ENCODE assay signal across 8 cellular contexts in the genomic region with DNA sequence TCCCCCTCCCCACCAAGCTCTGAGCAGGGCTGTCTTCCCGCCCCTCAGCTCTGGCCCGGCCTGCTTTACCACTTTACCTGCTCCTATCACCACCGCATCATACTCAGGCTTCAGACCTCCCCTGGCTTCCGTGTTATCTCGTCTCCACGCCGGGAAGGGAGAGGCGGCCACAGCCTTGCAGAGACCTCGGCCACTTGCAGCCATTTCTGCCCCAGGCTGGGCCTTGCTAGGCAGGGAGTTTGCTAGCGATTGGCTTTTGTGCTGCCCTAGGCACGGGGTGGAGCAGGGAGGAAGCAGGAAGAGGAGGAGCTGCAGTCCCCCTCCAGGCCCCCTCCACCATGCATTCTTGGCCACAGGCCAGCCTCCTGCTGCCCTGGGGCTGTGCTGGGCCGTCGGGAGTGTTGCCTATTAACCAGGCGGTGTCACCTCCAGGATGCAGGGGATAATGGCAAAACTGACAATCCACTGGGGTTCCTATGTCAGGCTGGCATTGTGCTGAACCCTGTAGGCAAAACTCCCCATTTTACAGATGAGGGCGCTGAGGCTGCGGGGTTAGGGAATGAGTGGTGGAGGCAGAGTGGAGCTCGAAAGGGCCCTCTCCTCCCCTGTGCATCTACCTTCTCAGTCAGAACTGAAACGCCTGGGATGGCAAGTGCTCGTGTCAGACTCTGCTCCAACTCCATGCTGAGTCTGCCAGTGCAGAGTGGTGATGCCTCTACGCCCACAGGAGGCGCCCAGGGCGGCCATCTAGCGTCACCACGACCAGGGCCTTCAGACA. TPM values are rescaled to one million over a fixed set of nuclear protein-coding genes. Genes with fewer than 3 reads are reported as not detected.
DNase-seq lines count a peak whose midpoint lies in the region; ATAC-seq and TF ChIP-seq lines count a peak whose summit lies in the region.

A gene (minus strand): TSS at position 251 of the 778 bp plus-strand sequence. CDS start 47 bp downstream, at position 204.

- H3K18ac ChIP-seq in neuronal stem cell (ENCODE audit: low read length): peak within 1 kb of the TSS; percentile 13

- intact Hi-C loops in adrenal gland (cut with DNase I) (no loop called here), uterus (cut with DNase I; ENCODE audit: low total_unique reads) (no loop called here)

- peak; percentile 97 for ATAC-seq in RWPE2 (ENCODE audit: low read depth)

- peak within 1 kb of the TSS; percentile 2 for H2AK5ac ChIP-seq in neuronal stem cell (ENCODE audit: low read depth, low read length)

- H3K4me1 Mint-ChIP-seq in glutamatergic neuron (ENCODE audit: low read depth, unreplicated experiment): no peaks in the 10 kb centered on the region

- H3K4ac ChIP-seq in neuronal stem cell (ENCODE audit: low read length): no peak within 1 kb of the TSS

- no peaks in the 10 kb centered on the region for H3K27me3 ChIP-seq in RWPE2 (ENCODE audit: insufficient read depth, poor library complexity, severe bottlenecking)
- no peaks in the 10 kb centered on the region for H3K27me3 ChIP-seq in adrenal gland
- no peaks in the 10 kb centered on the region for H3K27me3 ChIP-seq in neuronal stem cell (ENCODE audit: control insufficient read depth in 3 of 3, insufficient read depth in 3 of 3, low read depth in 1 of 3, low read length in 3 of 3)
- H3K27me3 ChIP-seq in uterus: no peaks in the 10 kb centered on the region

- H4K8ac ChIP-seq in neuronal stem cell (ENCODE audit: low read depth, low read length): peak within 1 kb of the TSS; percentile 84

- in situ Hi-C loops in G401 (cut with HindIII; ENCODE audit: low sequenced_read_pairs): no loop called here

- no peak within 1 kb of the TSS for H4K91ac ChIP-seq in neuronal stem cell (ENCODE audit: low read depth, low read length, poor library complexity)

- H3K27me3 Mint-ChIP-seq in glutamatergic neuron (ENCODE audit: unreplicated experiment): peaks cover 5% of the 10 kb centered on the region

- H3K36me3 ChIP-seq in RWPE2 (ENCODE audit: low read depth): no peaks in the 10 kb centered on the region
- peaks cover 0 to 28% of the 10 kb centered on the region in 2 donors for H3K36me3 ChIP-seq in adrenal gland (replicated peaks in 1 of 2)
- peaks cover 4 to 13% of the 10 kb centered on the region in 2 donors for H3K36me3 ChIP-seq in neuronal stem cell (replicated peaks in 1 of 2; ENCODE audit: control insufficient read depth in 2 of 2, insufficient read depth in 2 of 2, low read length in 2 of 2)
- no peaks in the 10 kb centered on the region for H3K36me3 ChIP-seq in uterus

- peak within 1 kb of the TSS; percentile 3 for H2BK5ac ChIP-seq in neuronal stem cell (ENCODE audit: low read length)

- H3K4me3 ChIP-seq in RWPE2 (ENCODE audit: severe bottlenecking): peak within 1 kb of the TSS; percentile 56
- H3K4me3 ChIP-seq in adrenal gland: peak within 1 kb of the TSS; percentile 3 to 59 (median 44)
- H3K4me3 ChIP-seq in neuronal stem cell (ENCODE audit: low read length in 2 of 2): peak within 1 kb of the TSS; percentile 59 to 67
- H3K4me3 ChIP-seq in uterus: peak within 1 kb of the TSS; percentile 49 to 55

- H2BK15ac ChIP-seq in neuronal stem cell (ENCODE audit: low read length): peak within 1 kb of the TSS; percentile 77

- TF ChIP-seq CTCF in RWPE2 (IDR thresholded peaks at IDR 0.05; ENCODE audit: poor library complexity, severe bottlenecking) (no peak), adrenal gland (IDR thresholded peaks at IDR 0.05) (no peak), glutamatergic neuron (IDR thresholded peaks at IDR 0.05; ENCODE audit: partially characterized antibody, unreplicated experiment) (no peak), uterus (IDR thresholded peaks at IDR 0.05) (peak in 1 of 4 experiments; percentile 19)

- no peak within 1 kb of the TSS for H2BK120ac ChIP-seq in neuronal stem cell (ENCODE audit: low read depth, low read length)

- H3K36me3 Mint-ChIP-seq in glutamatergic neuron (ENCODE audit: unreplicated experiment): no peaks in the 10 kb centered on the region

- H3K27ac ChIP-seq in RWPE2 (ENCODE audit: poor library complexity, severe bottlenecking) (peak within 1 kb of the TSS; percentile 48), adrenal gland (peak within 1 kb of the TSS in 3 of 5 donors; percentile 64 to 82 (median 65)), neuronal stem cell (replicated peaks; ENCODE audit: low read length) (peak within 1 kb of the TSS; percentile 81), uterus (peak within 1 kb of the TSS; percentile 82 to 84)

- H2AFZ ChIP-seq in neuronal stem cell (ENCODE audit: low read length): peak within 1 kb of the TSS; percentile 93

- H3K4me2 ChIP-seq in neuronal stem cell (ENCODE audit: insufficient read depth, low read length, poor library complexity, severe bottlenecking): peak within 1 kb of the TSS; percentile 52

- peak within 1 kb of the TSS; percentile 8 for H2BK12ac ChIP-seq in neuronal stem cell (ENCODE audit: low read length)

- H3K23ac ChIP-seq in neuronal stem cell (ENCODE audit: low read depth, low read length, poor library complexity): peak within 1 kb of the TSS; percentile 87

- H3K4me1 ChIP-seq in RWPE2 (ENCODE audit: insufficient read depth, poor library complexity, severe bottlenecking) (peaks cover 4% of the 10 kb centered on the region), adrenal gland (replicated peaks in 1 of 2) (peaks cover 16 to 22% of the 10 kb centered on the region in 2 donors), neuronal stem cell (ENCODE audit: control insufficient read depth in 2 of 2, insufficient read depth in 1 of 2, low read depth in 1 of 2, low read length in 2 of 2) (peaks cover 5 to 16% of the 10 kb centered on the region in 2 donors), uterus (peaks cover 10 to 11% of the 10 kb centered on the region in 2 donors)

- TF ChIP-seq POLR2A in adrenal gland (IDR thresholded peaks at IDR 0.05): peak; percentile 72 to 92
- TF ChIP-seq POLR2A in uterus (IDR thresholded peaks at IDR 0.05): peak; percentile 50 to 55

- H3K27ac Mint-ChIP-seq in glutamatergic neuron (ENCODE audit: unreplicated experiment): peak within 1 kb of the TSS; percentile 82

- no peaks in the 10 kb centered on the region for H3K79me1 ChIP-seq in neuronal stem cell (ENCODE audit: low read depth, low read length)

- peak within 1 kb of the TSS; percentile 83 for H3K4me3 Mint-ChIP-seq in glutamatergic neuron (ENCODE audit: unreplicated experiment)

- 19 to 33% (median 32%) methylated on average over 19 to 24 of the region's 24 CpGs for WGBS in adrenal gland, 4 donors
- WGBS in neuronal stem cell (ENCODE audit: extremely low coverage in 2 of 2, insufficient read length in 2 of 2, insufficient replicate concordance in 1 of 2), 2 donors: no CpG with 5 or more reads among the region's 24 CpGs

- H3K9ac ChIP-seq in neuronal stem cell (ENCODE audit: low read depth, low read length, poor library complexity): peak within 1 kb of the TSS; percentile 73

- H3K14ac ChIP-seq in neuronal stem cell (ENCODE audit: low read length): peak within 1 kb of the TSS; percentile 26

- H3K9me3 ChIP-seq in RWPE2 (ENCODE audit: severe bottlenecking) (no peaks in the 10 kb centered on the region), adrenal gland (replicated peaks in 1 of 3) (no peaks in the 10 kb centered on the region), neuronal stem cell (replicated peaks in 1 of 2; ENCODE audit: control insufficient read depth in 2 of 2, insufficient read depth in 1 of 2, low read depth in 1 of 2, low read length in 2 of 2) (no peaks in the 10 kb centered on the region), uterus (no peaks in the 10 kb centered on the region)

- DNase-seq in G401 (ENCODE audit: low spot score) (peak; percentile 81), HK-2 (ENCODE audit: unreplicated experiment) (peak; percentile 96), RWPE2 (ENCODE audit: low spot score) (peak; percentile 90), adrenal gland (peak; percentile 88 to 95 (median 94)), glutamatergic neuron (peak; percentile 78), neuronal stem cell (ENCODE audit: low spot score) (peak; percentile 42), uterus (peak; percentile 90 to 92), SKM-1 treated with dmso at 0.1 percent for 144 hours (lab: John Stamatoyannopoulos, UW; ENCODE audit: unreplicated experiment) (no peak)

- H3K9me3 Mint-ChIP-seq in glutamatergic neuron (ENCODE audit: unreplicated experiment): peaks cover 2% of the 10 kb centered on the region

RNA-seq across cellular contexts. Expression of the gene that starts here (rescaled TPM):
- not detected in 2 replicates for total RNA-seq in G401 (2014; rRNA removed; shearing (Covaris generic))
- total RNA-seq in adrenal gland: 10 to 100 TPM; 10.8 to 42.9 (median 28.3) TPM
- 10 to 100 TPM in 2 of 3 donors, 1 to 10 TPM in 1; 4.6 to 70.6 (median 43.3) TPM for polyA plus RNA-seq in adrenal gland
- total RNA-seq in glutamatergic neuron (ENCODE audit: unreplicated experiment): 5.5 TPM
- polyA plus RNA-seq in neuronal stem cell (2013, experiment 1 of 2): 6.1 TPM
- polyA plus RNA-seq in neuronal stem cell (2013, experiment 2 of 2): 6.9 TPM
- 10 to 100 TPM in 1 of 4 donors, 1 to 10 TPM in 3; 3.6 to 12.5 (median 7.5) TPM for total RNA-seq in uterus

Comparison
In these comparisons a context has a peak if more than half of its experiments do, and no peak if none do; other contexts are left out.
1. Peak in DNase-seq in G401; RNA of the gene not detected or under 1 TPM.